Comparison of ENCODE assay signal across 8 cellular contexts in the genomic region with DNA sequence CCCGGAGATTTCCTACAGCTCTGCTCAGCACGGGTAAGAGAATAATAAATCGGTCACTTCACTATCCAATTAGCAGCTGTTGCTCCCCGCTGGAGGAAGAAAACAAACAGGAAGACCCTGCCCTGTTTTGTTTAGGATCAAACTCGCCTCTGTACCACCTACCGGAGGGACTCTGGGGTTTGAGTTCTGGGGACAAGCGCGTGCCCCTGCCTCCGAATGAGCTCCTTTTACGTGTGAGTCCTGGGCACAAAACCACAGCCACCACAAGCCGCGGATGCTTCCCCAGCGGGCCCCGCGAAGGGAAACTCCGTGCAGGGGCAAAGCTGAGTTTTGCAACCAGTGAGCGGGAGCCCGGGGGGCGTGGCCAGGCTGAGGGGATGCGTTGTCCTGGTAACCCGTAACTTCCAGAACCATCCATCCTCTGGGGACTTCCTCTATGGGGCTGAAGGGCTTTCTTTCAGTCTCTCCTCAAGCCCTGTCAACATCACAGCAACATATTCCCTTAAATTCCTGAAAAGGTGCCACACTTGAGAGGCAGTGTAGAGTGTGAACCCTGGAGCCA.
DNase-seq lines count a peak whose midpoint lies in the region; ATAC-seq and TF ChIP-seq lines count a peak whose summit lies in the region.

No MANE protein-coding gene starts in this region.

- H3K4me1 Mint-ChIP-seq in T-cell: peaks cover 24 to 30% (median 29%) of the 10 kb centered on the region in 3 donors

- peak; percentile 56 for ATAC-seq in GM21447 (IDR thresholded peaks at IDR 0.05; ENCODE audit: unreplicated experiment)
- ATAC-seq in T-cell (replicated peaks in 1 of 4): peak; percentile 74 to 92 (median 82)

- no peak for TF ChIP-seq CTCF in vagina (IDR thresholded peaks at IDR 0.05)

- H3K27me3 ChIP-seq in vagina: no peaks in the 10 kb centered on the region

- peaks cover 1 to 3% of the 10 kb centered on the region in 2 donors for H3K27me3 Mint-ChIP-seq in T-cell

- intact Hi-C loops in vagina (cut with DNase I): no loop called here

- no peaks in the 10 kb centered on the region for H3K36me3 ChIP-seq in vagina

- H3K4me3 ChIP-seq in vagina: peak overlapping the region; percentile 36 to 37

- no peak overlapping the region for H3K27ac ChIP-seq in vagina

- peak overlapping the region in 1 of 2 donors; percentile 24 for H3K27ac Mint-ChIP-seq in T-cell

- H3K9me3 ChIP-seq in vagina: no peaks in the 10 kb centered on the region

- no peaks in the 10 kb centered on the region for H3K9me3 Mint-ChIP-seq in T-cell

- DNase-seq in Daoy (ENCODE audit: low read depth): peak; percentile 75
- peak; percentile 18 for DNase-seq in HuH-7 (ENCODE audit: low spot score)
- DNase-seq in T-cell: peak; percentile 37 to 94 (median 85)
- DNase-seq in amniotic stem cell (lab: John Stamatoyannopoulos, UW): peak; percentile 30
- DNase-seq in hippocampal formation (lab: John Stamatoyannopoulos, UW): peak; percentile 46 to 83
- DNase-seq in retina: peak; percentile 89
- DNase-seq in vagina (ENCODE audit: extremely low spot score in 2 of 2): no peak

- POLR2A ChIA-PET in T-cell (lab: Charles Lee): interaction anchor here in 1 of 2 donors (0.6 kb wide), 1 partner anchor 8 kb away, joined by 3 read pairs; no protein-coding TSS in a partner anchor

- no peaks in the 10 kb centered on the region for H3K36me3 Mint-ChIP-seq in T-cell

- H3K4me3 Mint-ChIP-seq in T-cell: peak overlapping the region; percentile 72 to 84 (median 74)

- TF ChIP-seq POLR2A in vagina (IDR thresholded peaks at IDR 0.05): peak in 1 of 2 donors; percentile 46

- CTCF ChIA-PET in T-cell (lab: Charles Lee): interaction anchor here in 1 of 2 donors (0.5 kb wide), 1 partner anchor 61 kb away, joined by 5 read pairs; no protein-coding TSS in a partner anchor

- peaks cover 19% of the 10 kb centered on the region for H3K4me1 ChIP-seq in vagina

Comparison
In these comparisons a context has a peak if more than half of its experiments do, and no peak if none do; other contexts are left out.
1. DNase-seq: peak in Daoy (single experiment), HuH-7 (single experiment), T-cell (34 of 34), amniotic stem cell (single experiment), hippocampal formation (2 of 2) and retina (single experiment); none in vagina (0 of 2).